8 cellular contexts compared by ENCODE assay signal in the genomic region with DNA sequence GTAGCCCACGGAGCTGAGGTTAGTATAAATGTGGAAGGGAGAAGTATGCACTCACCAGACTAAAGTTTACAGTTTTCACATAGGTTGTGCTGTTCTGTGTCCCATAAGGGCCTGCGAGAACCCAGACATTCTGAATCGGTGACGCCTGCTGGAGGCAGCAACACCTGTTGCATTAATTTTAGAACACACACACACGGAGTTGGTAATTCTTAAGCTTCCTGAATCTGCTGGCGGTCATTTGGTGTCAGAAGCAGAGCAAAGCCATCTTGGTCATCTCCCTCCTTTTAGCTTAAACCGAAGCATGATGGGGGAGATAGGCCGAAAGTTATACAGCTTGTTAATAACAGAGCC. TPM values are rescaled to one million over a fixed set of nuclear protein-coding genes. Genes with fewer than 3 reads are reported as not detected.
A peak's percentile ranks its signal among the peaks of the same experiment; 100 is the strongest.
DNase-seq lines count a peak whose midpoint lies in the region; ATAC-seq and TF ChIP-seq lines count a peak whose summit lies in the region.

No MANE protein-coding gene starts in this region.

- H3K27me3 ChIP-seq in RWPE2 (ENCODE audit: insufficient read depth, poor library complexity, severe bottlenecking) = no peaks in the 10 kb centered on the region
- no peaks in the 10 kb centered on the region for H3K27me3 ChIP-seq in naive thymus-derived CD4-positive, alpha-beta T cell (ENCODE audit: control insufficient read depth in 2 of 2, insufficient read depth in 2 of 2, low read length in 2 of 2)

- POLR2A ChIA-PET in naive thymus-derived CD4-positive, alpha-beta T cell (lab: Charles Lee) = interaction anchor here (1.0 to 3.5 kb wide), 7 partner anchors 19 to 262 kb away, joined by 3 to 34 read pairs (median 3); a partner anchor contains a TSS

- H3K9me3 Mint-ChIP-seq in endothelial cell (ENCODE audit: unreplicated experiment) = no peaks in the 10 kb centered on the region
- H3K9me3 Mint-ChIP-seq in naive thymus-derived CD4-positive, alpha-beta T cell = no peaks in the 10 kb centered on the region

- DNase-seq in Right ventricle myocardium inferior (ENCODE audit: missing footprints) (no peak), cardiac septum (ENCODE audit: low spot score) (no peak), RWPE2 (ENCODE audit: low spot score) (no peak), endothelial cell (ENCODE audit: low spot score) (peak; percentile 7), HCEC 1CT (no peak)
- DNase-seq in naive thymus-derived CD4-positive, alpha-beta T cell = peak in 1 of 9 donors; percentile 15
- DNase-seq in stimulated activated CD4-positive, alpha-beta T cell treated with anti-CD3 and anti-CD28 coated beads, Interleukin-1b, Interleukin-23, amount 100 ng/mL, for 48 hours = no peak

- no peaks in the 10 kb centered on the region for H3K9me3 ChIP-seq in RWPE2 (ENCODE audit: severe bottlenecking)
- no peaks in the 10 kb centered on the region for H3K9me3 ChIP-seq in naive thymus-derived CD4-positive, alpha-beta T cell (ENCODE audit: control insufficient read depth in 2 of 3, low read length in 3 of 3)

- H3K27ac Mint-ChIP-seq in endothelial cell (ENCODE audit: unreplicated experiment) = peak overlapping the region; percentile 99
- H3K27ac Mint-ChIP-seq in naive thymus-derived CD4-positive, alpha-beta T cell = peak overlapping the region; percentile 89 to 98 (median 95)

- peak overlapping the region; percentile 100 for H3K4me3 Mint-ChIP-seq in endothelial cell (ENCODE audit: unreplicated experiment)
- peak overlapping the region; percentile 93 to 100 (median 98) for H3K4me3 Mint-ChIP-seq in naive thymus-derived CD4-positive, alpha-beta T cell

- peaks cover 46% of the 10 kb centered on the region for H3K36me3 ChIP-seq in RWPE2 (ENCODE audit: low read depth)
- H3K36me3 ChIP-seq in naive thymus-derived CD4-positive, alpha-beta T cell (ENCODE audit: control insufficient read depth in 2 of 3, insufficient read depth in 3 of 3, low read length in 3 of 3) = peaks cover 6 to 14% (median 6%) of the 10 kb centered on the region in 3 experiments

- intact Hi-C loops in Right ventricle myocardium inferior (cut with DNase I) (loop anchor here (2.0 to 10.0 kb wide), 3 partner anchors 58 to 234 kb away; a partner anchor contains a TSS), cardiac septum (cut with DNase I) (loop anchor here (1.0 to 2.0 kb wide), 2 partner anchors 48 to 211 kb away; a partner anchor contains a TSS)
- intact Hi-C loops in naive thymus-derived CD4-positive, alpha-beta T cell (cut with micrococcal nuclease) = loop anchor here (1.0 to 5.0 kb wide), 11 partner anchors 42 to 316 kb away; a partner anchor contains a TSS

- H3K4me3 ChIP-seq in RWPE2 (ENCODE audit: severe bottlenecking) = peak overlapping the region; percentile 56
- peak overlapping the region; percentile 88 for H3K4me3 ChIP-seq in naive thymus-derived CD4-positive, alpha-beta T cell (ENCODE audit: low read length)

- TF ChIP-seq CTCF in RWPE2 (IDR thresholded peaks at IDR 0.05; ENCODE audit: poor library complexity, severe bottlenecking) (peak; percentile 31), endothelial cell (IDR thresholded peaks at IDR 0.05; ENCODE audit: unreplicated experiment) (no peak)

- H3K4me1 ChIP-seq in RWPE2 (ENCODE audit: insufficient read depth, poor library complexity, severe bottlenecking) = peaks cover 11% of the 10 kb centered on the region
- peaks cover 10 to 15% of the 10 kb centered on the region in 2 donors for H3K4me1 ChIP-seq in naive thymus-derived CD4-positive, alpha-beta T cell (ENCODE audit: control insufficient read depth in 2 of 2, insufficient read depth in 2 of 2, low read length in 2 of 2)

- ATAC-seq in Right ventricle myocardium inferior (peak; percentile 11), HG02885 (IDR thresholded peaks at IDR 0.05; ENCODE audit: poor library complexity, unreplicated experiment) (peak; percentile 31), RWPE2 (ENCODE audit: low read depth) (peak; percentile 24)
- ATAC-seq in naive thymus-derived CD4-positive, alpha-beta T cell = peak; percentile 40

- peak overlapping the region; percentile 60 for H3K27ac ChIP-seq in RWPE2 (ENCODE audit: poor library complexity, severe bottlenecking)
- peak overlapping the region; percentile 78 for H3K27ac ChIP-seq in naive thymus-derived CD4-positive, alpha-beta T cell (ENCODE audit: low read depth, low read length)

- H3K27me3 Mint-ChIP-seq in endothelial cell (ENCODE audit: unreplicated experiment) = peaks cover 5% of the 10 kb centered on the region
- H3K27me3 Mint-ChIP-seq in naive thymus-derived CD4-positive, alpha-beta T cell = no peaks in the 10 kb centered on the region

- peaks cover 19% of the 10 kb centered on the region for H3K4me1 Mint-ChIP-seq in endothelial cell (ENCODE audit: unreplicated experiment)
- H3K4me1 Mint-ChIP-seq in naive thymus-derived CD4-positive, alpha-beta T cell = peaks cover 28 to 72% (median 61%) of the 10 kb centered on the region in 7 donors

- peaks cover 13% of the 10 kb centered on the region for H3K36me3 Mint-ChIP-seq in endothelial cell (ENCODE audit: low read depth, unreplicated experiment)
- peaks cover 6 to 25% (median 14%) of the 10 kb centered on the region in 5 donors for H3K36me3 Mint-ChIP-seq in naive thymus-derived CD4-positive, alpha-beta T cell

- CTCF ChIA-PET in naive thymus-derived CD4-positive, alpha-beta T cell (lab: Charles Lee) = interaction anchor here (0.6 to 1.2 kb wide), 2 partner anchors 45 to 210 kb away, joined by 3 read pairs; no protein-coding TSS in a partner anchor

RNA-seq across cellular contexts. Expression of a gene that starts 41.1 kb away (rescaled TPM):
- total RNA-seq in Right ventricle myocardium inferior (0.54 TPM), cardiac septum (0.22 TPM), endothelial cell (ENCODE audit: unreplicated experiment) (5.6 TPM)
- 1 to 10 TPM in 1 of 5 experiments, under 1 TPM in 3, not detected in 1; 0.56 to 1.2 (median 0.85) TPM for total RNA-seq in naive thymus-derived CD4-positive, alpha-beta T cell
- under 1 TPM; 0.35 to 0.70 TPM for polyA plus RNA-seq in naive thymus-derived CD4-positive, alpha-beta T cell

RNA-seq across cellular contexts. Expression of a gene that starts 55.1 kb away (rescaled TPM):
- total RNA-seq in Right ventricle myocardium inferior = 144 TPM
- 48.7 TPM for total RNA-seq in cardiac septum
- not detected for total RNA-seq in endothelial cell (ENCODE audit: unreplicated experiment)
- not detected for total RNA-seq in naive thymus-derived CD4-positive, alpha-beta T cell
- not detected for polyA plus RNA-seq in naive thymus-derived CD4-positive, alpha-beta T cell

RNA-seq across cellular contexts. Expression of a gene that starts 58.6 kb away (rescaled TPM):
- total RNA-seq in Right ventricle myocardium inferior (5.7 TPM), cardiac septum (7.2 TPM), endothelial cell (ENCODE audit: unreplicated experiment) (9.3 TPM)
- total RNA-seq in naive thymus-derived CD4-positive, alpha-beta T cell = 10 to 100 TPM; 14.1 to 72.2 (median 37.1) TPM
- 1 to 10 TPM; 3.5 to 4.5 TPM for polyA plus RNA-seq in naive thymus-derived CD4-positive, alpha-beta T cell

Comparison
In these comparisons a context has a peak if more than half of its experiments do, and no peak if none do; other contexts are left out.
1. RNA of a gene that starts 55.1 kb away (total RNA-seq): 144 TPM in Right ventricle myocardium inferior (single experiment) and 48.7 TPM in cardiac septum (single experiment); not detected in endothelial cell (single experiment) and not detected in naive thymus-derived CD4-positive, alpha-beta T cell; every median in the first group is over 10 times any median in the second.
2. Peak in every context shown above with its lines, with median percentiles within 50 percentile points of each other: ATAC-seq.